ENCODE assay signal across 20 cellular contexts in the genomic region with DNA sequence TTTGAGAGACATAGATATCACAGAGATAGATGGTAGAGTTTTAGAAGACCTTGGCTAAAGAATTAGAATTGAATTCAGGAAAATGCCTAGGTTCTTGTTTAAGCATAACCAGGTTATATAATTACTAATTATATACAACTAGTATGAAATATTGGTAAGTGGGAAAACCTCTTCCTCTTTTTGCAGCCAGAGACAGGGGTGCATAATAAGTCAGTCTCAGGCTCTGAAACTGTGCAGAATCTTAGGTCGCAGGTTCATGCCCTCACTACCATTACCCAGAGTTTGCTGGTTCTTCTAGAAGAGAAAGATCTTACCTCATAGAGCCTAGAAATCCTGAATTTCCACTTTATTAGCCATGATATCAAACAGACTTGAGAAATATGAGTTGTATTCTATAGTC.
DNase-seq lines count a peak whose midpoint lies in the region; ATAC-seq, FAIRE-seq and TF ChIP-seq lines count a peak whose summit lies in the region.
"Had no signal": no experiment of that assay in that cellular context is flagged by ENCODE, and none has a peak within 500 bp of the region (broad histone marks: within the 10 kb centered on the region; RNA-seq: fewer than 3 reads in every experiment).

No MANE protein-coding gene starts in this region.

- H3K27ac ChIP-seq in K562 (ENCODE audit: extremely low read depth, low read depth, low read length) (no peak overlapping the region), transverse colon (no peak overlapping the region)
- H3K27ac ChIP-seq: GM23248, RWPE1 had no signal

- H4K20me1 ChIP-seq in K562 (replicated peaks; ENCODE audit: control insufficient read depth, insufficient read depth, low read length): no peaks in the 10 kb centered on the region

- no peak overlapping the region for H3K4me3 ChIP-seq in K562
- H3K4me3 ChIP-seq in transverse colon: no peak overlapping the region
- H3K4me3 ChIP-seq: GM23248, MG63 had no signal

- in situ Hi-C loops in K562 (cut with MboI): no loop called here
- in situ Hi-C loops in transverse colon (cut with MboI; ENCODE audit: low pct_ligation_motif_present in 1 of 4, low pct_unique_long_range_greater_than_20kb in 1 of 4, low sequenced_read_pairs in 3 of 4): no loop called here

- FAIRE-seq in K562 (lab: Jason Lieb, UNC): no peak
- FAIRE-seq: HTR-8/SVneo had no signal

- ATAC-seq in GM18498 (IDR thresholded peaks at IDR 0.05; ENCODE audit: unreplicated experiment): peak; percentile 52
- peak; percentile 63 for ATAC-seq in HG02759 (IDR thresholded peaks at IDR 0.05; ENCODE audit: unreplicated experiment)
- no peak for ATAC-seq in K562
- ATAC-seq: Panc1 had no signal

- H3K79me2 ChIP-seq in K562 (ENCODE audit: control insufficient read depth, insufficient read depth, low read length): no peaks in the 10 kb centered on the region

- no peaks in the 10 kb centered on the region for H3K9me3 ChIP-seq in K562 (replicated peaks; ENCODE audit: control insufficient read depth, insufficient read depth, low read depth, low read length)
- H3K9me3 ChIP-seq in transverse colon: no peaks in the 10 kb centered on the region
- H3K9me3 ChIP-seq: MG63 had no signal

- BruUV-seq in K562 (replicated peaks; lab: Mats Ljungman, UMichigan): no TSS peak

- H3K4me2 ChIP-seq in K562 (ENCODE audit: insufficient read depth, low read length): no peak overlapping the region

- no peaks in the 10 kb centered on the region for H3K4me1 ChIP-seq in K562 (replicated peaks in 1 of 2; ENCODE audit: control insufficient read depth in 2 of 2, insufficient read depth in 2 of 2, low read length in 2 of 2)
- H3K4me1 ChIP-seq in transverse colon: no peaks in the 10 kb centered on the region

- no peak overlapping the region for H3K9ac ChIP-seq in K562 (ENCODE audit: insufficient read depth in 1 of 2, low read depth in 2 of 2, low read length in 2 of 2)
- H3K9ac ChIP-seq: GM23248 had no signal

- no peaks in the 10 kb centered on the region; a peak in 1 of 5 replicates for H3K27me3 ChIP-seq in K562 (ENCODE audit: control insufficient read depth in 2 of 2, insufficient read depth in 2 of 2, low read length in 2 of 2)
- H3K27me3 ChIP-seq in transverse colon: no peaks in the 10 kb centered on the region
- H3K27me3 ChIP-seq: MG63 had no signal

- POLR2A ChIA-PET in K562 (lab: Yijun Ruan, JAX): no interaction called here

- TF ChIP-seq CTCF in K562 (IDR thresholded peaks at IDR 0.05 in 2 of 3, conservative IDR thresholded peaks at IDR 0.05 in 1 of 3; ENCODE audit: insufficient read depth in 2 of 3, low read depth in 1 of 3, low read length in 3 of 3) (no peak), transverse colon (IDR thresholded peaks at IDR 0.05) (no peak)

- H3K36me3 ChIP-seq in K562 (ENCODE audit: control insufficient read depth, insufficient read depth, low read length): no peaks in the 10 kb centered on the region
- H3K36me3 ChIP-seq in transverse colon: no peaks in the 10 kb centered on the region
- H3K36me3 ChIP-seq: MG63 had no signal

- H2AFZ ChIP-seq in K562 (ENCODE audit: low read depth, low read length): no peak overlapping the region
- H2AFZ ChIP-seq: GM23248 had no signal

- no peaks in the 10 kb centered on the region for H3K9me1 ChIP-seq in K562 (ENCODE audit: control insufficient read depth, insufficient read depth, low read length)

- intact Hi-C loops in K562 (cut with micrococcal nuclease): no loop called here
- intact Hi-C loops in transverse colon (cut with DNase I; ENCODE audit: low total_unique reads): no loop called here

- no peak for TF ChIP-seq RAD21 in K562 (CRISPR knock-in tag; conservative IDR thresholded peaks at IDR 0.05 in 1 of 2, IDR thresholded peaks at IDR 0.05 in 1 of 2)

- TF ChIP-seq POLR2A in K562 (conservative IDR thresholded peaks at IDR 0.05): no peak
- TF ChIP-seq POLR2A in transverse colon (IDR thresholded peaks at IDR 0.05): no peak

- WGBS in K562 (ENCODE audit: insufficient coverage, low coverage, missing lambda C conversion rate): 0% methylated on average over 1 of the region's 1 CpG
- WGBS in transverse colon (ENCODE audit: low coverage in 1 of 2), 2 donors: 86 to 100% methylated on average over 1 of the region's 1 CpG

- TF ChIP-seq EP300 in K562 (IDR thresholded peaks at IDR 0.05; ENCODE audit: low read length) (no peak), transverse colon (IDR thresholded peaks at IDR 0.05; ENCODE audit: low read depth) (no peak)

- CTCF ChIA-PET in K562 (lab: Yijun Ruan, JAX; ENCODE audit: low intra/inter-chr PET ratio): no interaction called here

- peak; percentile 17 to 19 for DNase-seq in Kasumi-1 (lab: John Stamatoyannopoulos, UW)
- DNase-seq in K562 (ENCODE audit: extremely low read depth in 1 of 4, low spot score in 3 of 4): no peak
- DNase-seq in NCI-H345 (lab: John Stamatoyannopoulos, UW): no peak
- no peak for DNase-seq in DMS 273 treated with DMSO at 0.1 percent for 48 hours (lab: John Stamatoyannopoulos, UW)
- no peak for DNase-seq in transverse colon
- DNase-seq: CD4-positive, CD25-positive, alpha-beta regulatory T cell; DMS53; GM23248; H9; KBM-7; MG63; NCI-H2029; NCI-H69; SHP77; T-helper 1 cell had no signal

TF ChIP-seq in K562, 482 proteins besides CTCF, POLR2A, EP300 and RAD21:
- TF ChIP-seq ZC3H11A (IDR thresholded peaks at IDR 0.05; ENCODE audit: low read depth, low read length) (no peak), SPI1 (IDR thresholded peaks at IDR 0.05; ENCODE audit: borderline replicate concordance, low read depth, low read length) (peak; percentile 38; the same call in 1 of the 2 replicates)

Comparison
In these comparisons a context has a peak if more than half of its experiments do, and no peak if none do; other contexts are left out.
1. DNase-seq: peak in Kasumi-1 (2 of 2); none in K562 (0 of 4), NCI-H345 (single experiment), DMS 273 treated with DMSO at 0.1 percent for 48 hours (single experiment) and transverse colon (single experiment).